ENCODE assay signal across 10 cellular contexts in the genomic region with DNA sequence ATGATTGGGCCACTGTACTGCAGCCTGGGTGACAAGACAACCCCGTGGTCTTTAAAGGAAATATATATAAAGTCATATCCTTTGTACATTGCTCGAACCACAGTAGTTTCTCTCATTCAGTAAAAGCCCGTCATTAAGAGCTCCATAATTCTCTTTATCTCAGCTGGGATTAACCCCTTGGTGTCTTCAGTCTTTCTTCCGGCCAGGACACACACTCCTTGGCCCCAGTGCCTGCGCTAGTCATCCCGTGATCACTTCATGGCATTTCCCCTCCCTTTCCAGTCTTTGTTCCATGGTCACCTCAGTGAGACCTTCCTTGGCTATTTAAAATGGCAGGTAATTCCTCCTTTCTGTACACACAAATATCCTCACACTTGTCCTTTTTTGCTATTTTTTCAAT. TPM values are rescaled to one million over a fixed set of nuclear protein-coding genes. Genes with fewer than 3 reads are reported as not detected.
DNase-seq lines count a peak whose midpoint lies in the region; ATAC-seq and TF ChIP-seq lines count a peak whose summit lies in the region.
"Had no signal": no experiment of that assay in that cellular context is flagged by ENCODE, and none has a peak within 500 bp of the region (broad histone marks: within the 10 kb centered on the region; RNA-seq: fewer than 3 reads in every experiment).

No MANE protein-coding gene starts in this region.

- peaks cover 50% of the 10 kb centered on the region for H3K79me2 ChIP-seq in PC-3 (ENCODE audit: low read length)

- POLR2A ChIA-PET in PC-3 (lab: Charles Lee; ENCODE audit: unreplicated experiment) = no interaction called here

- H3K4me1 ChIP-seq in PC-3 (ENCODE audit: insufficient read depth, low read length) = peaks cover 18% of the 10 kb centered on the region

- H3K9ac ChIP-seq in PC-3 (ENCODE audit: low read length) = no peak overlapping the region

- H3K27ac ChIP-seq in PC-3 (ENCODE audit: low read length) = no peak overlapping the region
- H3K27ac ChIP-seq: skin epidermis had no signal

- H3K4me1 Mint-ChIP-seq in activated T-cell treated with anti-CD3 and anti-CD28 coated beads, Interleukin-2, amount 50 U/mL, for 4 hours (ENCODE audit: low read depth) = peaks cover 56% of the 10 kb centered on the region
- peaks cover 44% of the 10 kb centered on the region for H3K4me1 Mint-ChIP-seq in central memory CD8-positive, alpha-beta T cell
- peaks cover 23% of the 10 kb centered on the region for H3K4me1 Mint-ChIP-seq in progenitor cell of endocrine pancreas (ENCODE audit: low read depth)

- peak overlapping the region; percentile 16; the same call in 1 of the 2 replicates for H3K4me2 ChIP-seq in PC-3 (ENCODE audit: low read length)

- TF ChIP-seq CTCF in PC-3 (conservative IDR thresholded peaks at IDR 0.05; ENCODE audit: low read depth, low read length) = no peak
- TF ChIP-seq CTCF in progenitor cell of endocrine pancreas (IDR thresholded peaks at IDR 0.05; ENCODE audit: unreplicated experiment) = no peak
- no peak for TF ChIP-seq CTCF in GM13976 (IDR thresholded peaks at IDR 0.05; ENCODE audit: borderline replicate concordance, control extremely low read depth, extremely low read depth, insufficient read depth, missing control alignments)

- peaks cover 53% of the 10 kb centered on the region for H4K20me1 ChIP-seq in PC-3 (ENCODE audit: low read length)

- ATAC-seq in activated T-cell treated with anti-CD3 and anti-CD28 coated beads, Interleukin-2, amount 50 U/mL, for 4 hours = no peak
- ATAC-seq in PC-3 (no peak), GM18907 (IDR thresholded peaks at IDR 0.05; ENCODE audit: unreplicated experiment) (no peak)
- ATAC-seq in central memory CD8-positive, alpha-beta T cell (replicated peaks; ENCODE audit: extremely low read depth, poor library complexity, severe bottlenecking) = no peak

- H3K9me3 ChIP-seq in PC-3 (ENCODE audit: low read length) = no peaks in the 10 kb centered on the region

- DNase-seq in activated T-cell treated with anti-CD3 and anti-CD28 coated beads, Interleukin-2, amount 50 U/mL, for 4 hours = no peak
- no peak for DNase-seq in activated T-cell treated with anti-CD3 and anti-CD28 coated beads, Interleukin-2, amount 50 U/mL, for 48 hours
- DNase-seq in PC-3 (no peak), progenitor cell of endocrine pancreas (ENCODE audit: low spot score, unreplicated experiment) (no peak), H4 (ENCODE audit: low spot score) (no peak), GM13976 (ENCODE audit: low spot score) (no peak)
- no peak for DNase-seq in central memory CD8-positive, alpha-beta T cell (ENCODE audit: low spot score in 2 of 2)
- DNase-seq: SHP77 treated with DMSO at 0.1 percent for 48 hours had no signal

- H3K9me2 ChIP-seq in PC-3 (replicated peaks; ENCODE audit: low read length) = no peaks in the 10 kb centered on the region

- H3F3A ChIP-seq in PC-3 (ENCODE audit: low read length, unreplicated experiment) = peaks cover 35% of the 10 kb centered on the region

- H3K4me3 Mint-ChIP-seq in activated T-cell treated with anti-CD3 and anti-CD28 coated beads, Interleukin-2, amount 50 U/mL, for 4 hours = peak overlapping the region; percentile 96
- peak overlapping the region; percentile 60 for H3K4me3 Mint-ChIP-seq in central memory CD8-positive, alpha-beta T cell
- H3K4me3 Mint-ChIP-seq in progenitor cell of endocrine pancreas (ENCODE audit: low read depth) = peak overlapping the region; percentile 30

- peaks cover 60% of the 10 kb centered on the region for H3K36me3 ChIP-seq in PC-3 (ENCODE audit: low read depth, low read length)

- H3K27me3 Mint-ChIP-seq in activated T-cell treated with anti-CD3 and anti-CD28 coated beads, Interleukin-2, amount 50 U/mL, for 4 hours (ENCODE audit: low read depth) = no peaks in the 10 kb centered on the region
- no peaks in the 10 kb centered on the region for H3K27me3 Mint-ChIP-seq in central memory CD8-positive, alpha-beta T cell
- H3K27me3 Mint-ChIP-seq in progenitor cell of endocrine pancreas = no peaks in the 10 kb centered on the region

- BruUV-seq in PC-3 (replicated peaks; lab: Mats Ljungman, UMichigan) = no TSS peak

- no peaks in the 10 kb centered on the region for H3K27me3 ChIP-seq in PC-3 (ENCODE audit: low read length)

- peaks cover 57% of the 10 kb centered on the region for H3K36me3 Mint-ChIP-seq in activated T-cell treated with anti-CD3 and anti-CD28 coated beads, Interleukin-2, amount 50 U/mL, for 4 hours (ENCODE audit: insufficient read depth)
- H3K36me3 Mint-ChIP-seq in central memory CD8-positive, alpha-beta T cell (ENCODE audit: insufficient read depth) = peaks cover 78% of the 10 kb centered on the region
- peaks cover 29% of the 10 kb centered on the region for H3K36me3 Mint-ChIP-seq in progenitor cell of endocrine pancreas (ENCODE audit: insufficient read depth)

- in situ Hi-C loops in GM13976 (cut with MboI; ENCODE audit: low sequenced_read_pairs, unreplicated experiment) = no loop called here

- CTCF ChIA-PET in PC-3 (lab: Charles Lee) = no interaction called here

- H3K4me3 ChIP-seq in PC-3 (ENCODE audit: low read length) = 0 out of 2 replicates have a peak overlapping the region, but pooled peaks have one; percentile 6
- H3K4me3 ChIP-seq: skin epidermis had no signal

- intact Hi-C loops in PC-3 (cut with micrococcal nuclease) = no loop called here

- no peak overlapping the region for H2AFZ ChIP-seq in PC-3 (ENCODE audit: low read length)

- H3K9me3 Mint-ChIP-seq in activated T-cell treated with anti-CD3 and anti-CD28 coated beads, Interleukin-2, amount 50 U/mL, for 4 hours = no peaks in the 10 kb centered on the region
- no peaks in the 10 kb centered on the region for H3K9me3 Mint-ChIP-seq in central memory CD8-positive, alpha-beta T cell
- no peaks in the 10 kb centered on the region for H3K9me3 Mint-ChIP-seq in progenitor cell of endocrine pancreas (ENCODE audit: low read depth)

- peak overlapping the region; percentile 81 for H3K27ac Mint-ChIP-seq in central memory CD8-positive, alpha-beta T cell (ENCODE audit: low read depth)
- H3K27ac Mint-ChIP-seq in progenitor cell of endocrine pancreas = peak overlapping the region; percentile 91

RNA-seq across cellular contexts. Expression of a gene that starts 3.3 kb away (rescaled TPM):
- total RNA-seq in activated T-cell treated with anti-CD3 and anti-CD28 coated beads, Interleukin-2, amount 50 U/mL, for 4 hours = 1,000 to 10,000 TPM; 1,441 to 1,606 (median 1,571) TPM
- total RNA-seq in PC-3 (2014; rRNA removed) (766 and 875 TPM in 2 replicates), progenitor cell of endocrine pancreas (1,132 and 1,216 TPM in 2 replicates)
- total RNA-seq in H4 (2014; rRNA removed; shearing (Covaris generic)) = 1,457 and 1,516 TPM in 2 replicates

RNA-seq across cellular contexts. Expression of a gene that starts 6.7 kb away (rescaled TPM):
- total RNA-seq in activated T-cell treated with anti-CD3 and anti-CD28 coated beads, Interleukin-2, amount 50 U/mL, for 4 hours = 1 to 10 TPM; 3.8 to 5.4 (median 4.1) TPM
- total RNA-seq in PC-3 (2014; rRNA removed) (3.7 and 7.5 TPM in 2 replicates), progenitor cell of endocrine pancreas (8.0 and 14.4 TPM in 2 replicates)
- 5.5 and 6.1 TPM in 2 replicates for total RNA-seq in H4 (2014; rRNA removed; shearing (Covaris generic))

Comparison
In these comparisons a context has a peak if more than half of its experiments do, and no peak if none do; other contexts are left out.
1. H3K4me3 Mint-ChIP-seq: peak in every context shown above with its lines; median percentile 96 in activated T-cell treated with anti-CD3 and anti-CD28 coated beads, Interleukin-2, amount 50 U/mL, for 4 hours; 60 in central memory CD8-positive, alpha-beta T cell; 30 in progenitor cell of endocrine pancreas.